In genomic region chr4:68905598-68906237, GRCh38 we compare ENCODE assay signal across 11 cellular contexts. TPM values are rescaled to one million over a fixed set of nuclear protein-coding genes. Genes with fewer than 3 reads are reported as not detected.
DNase-seq lines count a peak whose midpoint lies in the region; ATAC-seq and TF ChIP-seq lines count a peak whose summit lies in the region.
"Had no signal": no experiment of that assay in that cellular context is flagged by ENCODE, and none has a peak within 500 bp of the region (broad histone marks: within the 10 kb centered on the region; RNA-seq: fewer than 3 reads in every experiment).

No MANE protein-coding gene starts in this region.

- in situ Hi-C loops in brain microvascular endothelial cell (cut with HindIII; ENCODE audit: low pct_ligation_motif_present, low sequenced_read_pairs), result no loop called here

- H3K36me3 ChIP-seq in brain microvascular endothelial cell (replicated peaks), result no peaks in the 10 kb centered on the region
- H3K36me3 ChIP-seq in psoas muscle (ENCODE audit: insufficient read depth in 1 of 2, low read depth in 1 of 2), result no peaks in the 10 kb centered on the region

- H3K27ac ChIP-seq in brain microvascular endothelial cell (no peak overlapping the region), psoas muscle (no peak overlapping the region)

- H3K4me1 ChIP-seq in psoas muscle, result no peaks in the 10 kb centered on the region

- H3K27me3 ChIP-seq in brain microvascular endothelial cell (replicated peaks) (no peaks in the 10 kb centered on the region), psoas muscle (ENCODE audit: insufficient read depth in 3 of 3, low read length in 2 of 3) (no peaks in the 10 kb centered on the region)

- peak; percentile 72 for ATAC-seq in left lobe of liver
- ATAC-seq in psoas muscle, result no peak

- no peaks in the 10 kb centered on the region for H3K9me3 ChIP-seq in psoas muscle

- DNase-seq in NCI-H2081 (lab: John Stamatoyannopoulos, UW) (peak; percentile 2 to 35), NCI-H2081 treated with DMSO at 0.1 percent for 48 hours (lab: John Stamatoyannopoulos, UW) (no peak), brain microvascular endothelial cell (no peak), left lobe of liver (ENCODE audit: low spot score) (peak; percentile 53), ureter (ENCODE audit: low spot score) (peak; percentile 47), psoas muscle (no peak), NCI-H187 (lab: John Stamatoyannopoulos, UW) (no peak), middle frontal gyrus (ENCODE audit: extremely low spot score, low spot score) (no peak)
- DNase-seq: activated CD4-positive, alpha-beta T cell treated with anti-CD3 and anti-CD28 coated beads for 4 hours; naive B cell; NCI-H524 treated with DMSO at 0.1 percent for 48 hours had no signal

- 56 to 63% (median 62%) methylated on average over 4 of the region's 4 CpGs for WGBS in psoas muscle, 3 donors

- intact Hi-C loops in psoas muscle (cut with DNase I), result no loop called here

- TF ChIP-seq CTCF in brain microvascular endothelial cell (IDR thresholded peaks at IDR 0.05; ENCODE audit: low read depth, low read length, missing control alignments) (no peak), psoas muscle (IDR thresholded peaks at IDR 0.05) (no peak)

- H3K4me3 ChIP-seq in brain microvascular endothelial cell (ENCODE audit: low read depth, low read length), result peak overlapping the region; percentile 39
- H3K4me3 ChIP-seq in psoas muscle, result no peak overlapping the region

RNA-seq across cellular contexts. Expression of gene UGT2A3, which starts 45.9 kb away (rescaled TPM):
- total RNA-seq in left lobe of liver (16.6 TPM), ureter (0.31 TPM), psoas muscle (not detected)
- under 1 TPM in 1 of 3 donors, not detected in 2; 0.16 TPM for polyA plus RNA-seq in psoas muscle

Comparison
In these comparisons a context has a peak if more than half of its experiments do, and no peak if none do; other contexts are left out.
1. DNase-seq: peak in NCI-H2081 (2 of 2), left lobe of liver (single experiment) and ureter (single experiment); none in NCI-H2081 treated with DMSO at 0.1 percent for 48 hours (single experiment), brain microvascular endothelial cell (single experiment), psoas muscle (0 of 2), NCI-H187 (0 of 2) and middle frontal gyrus (single experiment).
2. RNA of gene UGT2A3, which starts 45.9 kb away (total RNA-seq): 16.6 TPM in left lobe of liver (single experiment); 0.31 TPM in ureter (single experiment) and not detected in psoas muscle; every median in the first group is over 10 times any median in the second.